8 cellular contexts compared by ENCODE assay signal in genomic region chr10:44201011-44201410, GRCh38.
"Had no signal": no experiment of that assay in that cellular context is flagged by ENCODE, and none has a peak within 500 bp of the region (broad histone marks: within the 10 kb centered on the region; RNA-seq: fewer than 3 reads in every experiment).

No MANE protein-coding gene starts in this region.

- DNase-seq: GDM1, GF-D8 had no signal

- FAIRE-seq: G401.6, GM12878, GM12891, GM12892, GM18507, GM19239 had no signal

- H3K4me3 ChIP-seq: GM12878 had no signal

- ATAC-seq: GM12878 had no signal
